In genomic region chr16:66474750-66475199, GRCh38 we compare ENCODE assay signal across 9 cellular contexts. TPM values are rescaled to one million over a fixed set of nuclear protein-coding genes. Genes with fewer than 3 reads are reported as not detected.
A peak's percentile ranks its signal among the peaks of the same experiment; 100 is the strongest.
DNase-seq lines count a peak whose midpoint lies in the region; ATAC-seq and TF ChIP-seq lines count a peak whose summit lies in the region.
"Had no signal": no experiment of that assay in that cellular context is flagged by ENCODE, and none has a peak within 500 bp of the region (broad histone marks: within the 10 kb centered on the region; RNA-seq: fewer than 3 reads in every experiment).

No MANE protein-coding gene starts in this region.

- CTCF ChIA-PET in CD8-positive, alpha-beta T cell (lab: Charles Lee) = interaction anchor here (1.1 to 8.4 kb wide), 5 partner anchors 9 to 115 kb away, joined by 3 to 73 read pairs (median 7); no protein-coding TSS in a partner anchor
- CTCF ChIA-PET in mammary epithelial cell (lab: Charles Lee; ENCODE audit: low non-redundant PET) = no interaction called here

- POLR2A ChIA-PET in CD8-positive, alpha-beta T cell (lab: Charles Lee) = interaction anchor here (0.6 to 1.4 kb wide), 4 partner anchors 13 to 70 kb away, joined by 3 read pairs; no protein-coding TSS in a partner anchor

- no peak overlapping the region for H3K4me3 Mint-ChIP-seq in CD8-positive, alpha-beta T cell
- peak overlapping the region; percentile 50 for H3K4me3 Mint-ChIP-seq in T-helper 17 cell
- H3K4me3 Mint-ChIP-seq in stimulated activated effector memory CD8-positive, alpha-beta T cell treated with anti-CD3 and anti-CD28 coated beads, Interleukin-12 subunit alpha, Interleukin-12 subunit beta, amount 100 ng/mL, for 72 hours = peak overlapping the region; percentile 10

- H3K4me2 ChIP-seq in KMS-11 = peak overlapping the region; percentile 53; the same call in 1 of the 2 replicates
- H3K4me2 ChIP-seq in mammary epithelial cell (ENCODE audit: insufficient read depth, low read depth, low read length) = no peak overlapping the region

- no TSS peak for BruUV-seq in mammary epithelial cell (replicated peaks; lab: Mats Ljungman, UMichigan)

- intact Hi-C loops in CD8-positive, alpha-beta T cell (cut with DNase I, micrococcal nuclease) = loop anchor here in 1 of 2 experiments (5.0 kb wide), 1 partner anchor 133 kb away; no protein-coding TSS in a partner anchor
- intact Hi-C loops in mammary epithelial cell (cut with micrococcal nuclease) = no loop called here

- dilution Hi-C loops in mammary epithelial cell (cut with HindIII; ENCODE audit: low sequenced_read_pairs) = no loop called here

- H3K9me3 Mint-ChIP-seq in CD8-positive, alpha-beta T cell = no peaks in the 10 kb centered on the region
- H3K9me3 Mint-ChIP-seq in stimulated activated effector memory CD8-positive, alpha-beta T cell treated with anti-CD3 and anti-CD28 coated beads, Interleukin-12 subunit alpha, Interleukin-12 subunit beta, amount 100 ng/mL, for 72 hours = no peaks in the 10 kb centered on the region

- ATAC-seq in CD8-positive, alpha-beta T cell = peak; percentile 90
- ATAC-seq in GM21381 (IDR thresholded peaks at IDR 0.05; ENCODE audit: unreplicated experiment) (peak; percentile 86), T-helper 17 cell (peak; percentile 87)
- ATAC-seq in stimulated activated effector memory CD8-positive, alpha-beta T cell treated with anti-CD3 and anti-CD28 coated beads, Interleukin-12 subunit alpha, Interleukin-12 subunit beta, amount 100 ng/mL, for 72 hours = peak; percentile 97

- in situ Hi-C loops in mammary epithelial cell (cut with MboI; ENCODE audit: low sequenced_read_pairs in 2 of 2) = loop anchor here (5.0 kb wide), 1 partner anchor 67 kb away; no protein-coding TSS in a partner anchor

- no peaks in the 10 kb centered on the region for H3K27me3 Mint-ChIP-seq in CD8-positive, alpha-beta T cell (ENCODE audit: low read depth)
- peaks cover 4% of the 10 kb centered on the region for H3K27me3 Mint-ChIP-seq in T-helper 17 cell

- H3K4me1 Mint-ChIP-seq in CD8-positive, alpha-beta T cell (ENCODE audit: low read depth) = peaks cover 26% of the 10 kb centered on the region
- peaks cover 30% of the 10 kb centered on the region for H3K4me1 Mint-ChIP-seq in T-helper 17 cell
- peaks cover 45% of the 10 kb centered on the region for H3K4me1 Mint-ChIP-seq in stimulated activated effector memory CD8-positive, alpha-beta T cell treated with anti-CD3 and anti-CD28 coated beads, Interleukin-12 subunit alpha, Interleukin-12 subunit beta, amount 100 ng/mL, for 72 hours

- H4K20me1 ChIP-seq in KMS-11 (ENCODE audit: insufficient read depth) = no peaks in the 10 kb centered on the region
- no peaks in the 10 kb centered on the region for H4K20me1 ChIP-seq in mammary epithelial cell (ENCODE audit: insufficient read depth, low read length)

- H3K36me3 Mint-ChIP-seq in CD8-positive, alpha-beta T cell = no peaks in the 10 kb centered on the region
- peaks cover 4% of the 10 kb centered on the region for H3K36me3 Mint-ChIP-seq in T-helper 17 cell (ENCODE audit: low read depth)
- H3K36me3 Mint-ChIP-seq in stimulated activated effector memory CD8-positive, alpha-beta T cell treated with anti-CD3 and anti-CD28 coated beads, Interleukin-12 subunit alpha, Interleukin-12 subunit beta, amount 100 ng/mL, for 72 hours = no peaks in the 10 kb centered on the region

- H3K27ac ChIP-seq in CD8-positive, alpha-beta T cell (ENCODE audit: low read depth, low read length) = no peak overlapping the region
- H3K27ac ChIP-seq in KMS-11 = no peak overlapping the region; the same call in 1 of the 2 replicates
- no peak overlapping the region for H3K27ac ChIP-seq in mammary epithelial cell (ENCODE audit: insufficient read depth, low read depth, low read length)
- H3K27ac ChIP-seq: right lobe of liver had no signal

- H2AFZ ChIP-seq in KMS-11 (ENCODE audit: low read depth) = peak overlapping the region; percentile 46; the same call in 1 of the 2 replicates
- H2AFZ ChIP-seq in mammary epithelial cell (ENCODE audit: low read depth, low read length) = no peak overlapping the region

- WGBS in mammary epithelial cell (ENCODE audit: low coverage, missing lambda C conversion rate) = 100% methylated on average over 4 of the region's 4 CpGs

- H3K4me3 ChIP-seq in CD8-positive, alpha-beta T cell (ENCODE audit: low read depth, low read length) = no peak overlapping the region
- H3K4me3 ChIP-seq in KMS-11 (IDR thresholded peaks at IDR 0.05; ENCODE audit: insufficient read depth, low read depth, low read length) = no peak overlapping the region
- H3K4me3 ChIP-seq in mammary epithelial cell (replicated peaks in 1 of 3; ENCODE audit: insufficient read depth in 1 of 3, low read depth in 2 of 3, low read length in 3 of 3) = no peak overlapping the region
- H3K4me3 ChIP-seq: right lobe of liver had no signal

- no peak for TF ChIP-seq CTCF in CD8-positive, alpha-beta T cell (IDR thresholded peaks at IDR 0.05)
- TF ChIP-seq CTCF in KMS-11 (conservative IDR thresholded peaks at IDR 0.05; ENCODE audit: low read depth, low read length) = no peak
- TF ChIP-seq CTCF in mammary epithelial cell (conservative IDR thresholded peaks at IDR 0.05 in 1 of 2, IDR thresholded peaks at IDR 0.05 in 1 of 2; ENCODE audit: extremely low read depth in 1 of 2, insufficient read depth in 1 of 2, low read depth in 1 of 2, low read length in 2 of 2) = no peak

- no peaks in the 10 kb centered on the region for H3K27me3 ChIP-seq in CD8-positive, alpha-beta T cell (ENCODE audit: insufficient read depth, low read length)
- H3K27me3 ChIP-seq in KMS-11 (ENCODE audit: insufficient read depth, low read depth) (no peaks in the 10 kb centered on the region), mammary epithelial cell (ENCODE audit: insufficient read depth, low read length) (no peaks in the 10 kb centered on the region)
- H3K27me3 ChIP-seq: right lobe of liver had no signal

- no peaks in the 10 kb centered on the region for H3K9me3 ChIP-seq in CD8-positive, alpha-beta T cell (ENCODE audit: low read length)
- H3K9me3 ChIP-seq in T-helper 17 cell (ENCODE audit: control insufficient read depth, low read length, poor library complexity, severe bottlenecking) = no peaks in the 10 kb centered on the region
- H3K9me3 ChIP-seq in mammary epithelial cell (replicated peaks; ENCODE audit: insufficient read depth, low read length) = no peaks in the 10 kb centered on the region
- H3K9me3 ChIP-seq: right lobe of liver had no signal

- H3K4me1 ChIP-seq in CD8-positive, alpha-beta T cell (ENCODE audit: insufficient read depth, low read length) = peaks cover 24% of the 10 kb centered on the region
- H3K4me1 ChIP-seq in KMS-11 (ENCODE audit: low read depth, poor library complexity, severe bottlenecking) (peaks cover 43% of the 10 kb centered on the region), mammary epithelial cell (ENCODE audit: insufficient read depth, low read length) (peaks cover 9% of the 10 kb centered on the region)
- H3K4me1 ChIP-seq: right lobe of liver had no signal

- DNase-seq in CD8-positive, alpha-beta T cell = peak in 6 of 7 experiments; percentile 28 to 70 (median 54)
- peak in 1 of 3 donors; percentile 17 for DNase-seq in T-helper 17 cell
- DNase-seq in effector CD4-positive, alpha-beta T cell = peak; percentile 23
- peak; percentile 32 to 65 for DNase-seq in stimulated activated effector memory CD8-positive, alpha-beta T cell treated with anti-CD3 and anti-CD28 coated beads, Interleukin-12 subunit alpha, Interleukin-12 subunit beta, amount 100 ng/mL, for 72 hours (ENCODE audit: low spot score in 2 of 2)
- DNase-seq in SK-N-DZ (ENCODE audit: low spot score) = no peak
- no peak for DNase-seq in mammary epithelial cell
- DNase-seq: right lobe of liver had no signal

- H3K27ac Mint-ChIP-seq in CD8-positive, alpha-beta T cell = peak overlapping the region; percentile 81
- peak overlapping the region; percentile 92 for H3K27ac Mint-ChIP-seq in T-helper 17 cell
- peak overlapping the region; percentile 88 for H3K27ac Mint-ChIP-seq in stimulated activated effector memory CD8-positive, alpha-beta T cell treated with anti-CD3 and anti-CD28 coated beads, Interleukin-12 subunit alpha, Interleukin-12 subunit beta, amount 100 ng/mL, for 72 hours

- no peaks in the 10 kb centered on the region for H3K79me2 ChIP-seq in KMS-11 (ENCODE audit: insufficient read depth, low read depth)
- no peaks in the 10 kb centered on the region for H3K79me2 ChIP-seq in mammary epithelial cell (ENCODE audit: insufficient read depth, low read length)

- peak overlapping the region; percentile 3; the same call in 1 of the 2 replicates for H3K9ac ChIP-seq in KMS-11
- H3K9ac ChIP-seq in mammary epithelial cell (ENCODE audit: insufficient read depth, low read length) = no peak overlapping the region

- no peaks in the 10 kb centered on the region for H3K36me3 ChIP-seq in CD8-positive, alpha-beta T cell (ENCODE audit: insufficient read depth, low read length)
- H3K36me3 ChIP-seq in KMS-11 (ENCODE audit: insufficient read depth) = no peaks in the 10 kb centered on the region
- H3K36me3 ChIP-seq in mammary epithelial cell (ENCODE audit: insufficient read depth, low read length) = no peaks in the 10 kb centered on the region
- H3K36me3 ChIP-seq: right lobe of liver had no signal

RNA-seq across cellular contexts. Expression of gene BEAN1, which starts 47.7 kb away (rescaled TPM):
- total RNA-seq in CD8-positive, alpha-beta T cell = not detected
- total RNA-seq in T-helper 17 cell (not detected), mammary epithelial cell (1 to 10 TPM; 1.3 to 1.9 TPM)
- not detected in 2 replicates for polyA plus RNA-seq in SK-N-DZ (2014; cell fraction: cytosol; rRNA removed)
- polyA plus RNA-seq in SK-N-DZ (2014; cell fraction: nucleus; rRNA removed) = not detected in 2 replicates
- polyA plus RNA-seq in mammary epithelial cell = 0.61 TPM
- polyA minus RNA-seq in mammary epithelial cell = not detected

Comparison
In these comparisons a context has a peak if more than half of its experiments do, and no peak if none do; other contexts are left out.
1. DNase-seq: peak in CD8-positive, alpha-beta T cell (6 of 7), effector CD4-positive, alpha-beta T cell (single experiment) and stimulated activated effector memory CD8-positive, alpha-beta T cell treated with anti-CD3 and anti-CD28 coated beads, Interleukin-12 subunit alpha, Interleukin-12 subunit beta, amount 100 ng/mL, for 72 hours (2 of 2); none in SK-N-DZ (single experiment) and mammary epithelial cell (single experiment).
2. Peak in every context shown above with its lines, with median percentiles within 50 percentile points of each other: ATAC-seq and H3K27ac Mint-ChIP-seq.